In the genomic region with DNA sequence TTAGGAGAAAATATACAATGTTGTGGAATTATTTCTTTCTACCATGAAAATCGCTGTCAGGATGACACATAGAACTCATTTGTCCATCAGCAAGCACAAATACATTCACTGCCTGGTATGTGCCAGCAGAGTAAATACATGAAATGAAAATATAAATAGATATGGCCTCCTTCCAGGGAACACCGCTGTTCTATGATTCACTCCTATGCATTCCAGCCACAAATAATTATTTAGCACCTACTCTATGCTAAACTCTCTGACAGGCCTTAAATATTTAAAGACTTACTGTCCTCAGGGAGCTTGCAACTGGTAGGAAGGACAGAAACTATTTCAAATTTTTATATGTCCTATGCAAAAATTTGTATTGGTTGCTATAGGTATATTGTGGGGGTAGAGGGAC, we compare ENCODE assay signal across 15 cellular contexts.
"Had no signal": no experiment of that assay in that cellular context is flagged by ENCODE, and none has a peak within 500 bp of the region (broad histone marks: within the 10 kb centered on the region; RNA-seq: fewer than 3 reads in every experiment).

No MANE protein-coding gene starts in this region.

- ATAC-seq: mucosa of descending colon; naive thymus-derived CD8-positive, alpha-beta T cell; sciatic nerve; stimulated activated naive B cell treated with anti-CD40 and anti-IgM and Interleukin-4, amounts not matched to agents 10 μg/mL and 1 μg/mL and 100 μg/mL, for 72 hours; stimulated activated naive CD8-positive, alpha-beta T cell treated with anti-CD3 and anti-CD28 coated beads, Interleukin-15, amount 100 ng/mL, for 72 hours; upper lobe of right lung had no signal

- DNase-seq: dorsolateral prefrontal cortex; effector CD8-positive, alpha-beta T cell; foreskin melanocyte; head of caudate nucleus; hippocampal formation; kidney glomerular epithelial cell; mucosa of descending colon; naive thymus-derived CD8-positive, alpha-beta T cell; stimulated activated CD4-positive, alpha-beta T cell treated with anti-CD3 and anti-CD28 coated beads, Interleukin-2, amount 100 ng/mL, for 24 hours; stimulated activated CD4-positive, alpha-beta T cell treated with anti-CD3 and anti-CD28 coated beads, Interleukin-4, amount 100 ng/mL, for 4 hours; stimulated activated naive B cell treated with anti-CD40 and anti-IgM and Interleukin-4, amounts not matched to agents 10 μg/mL and 1 μg/mL and 100 μg/mL, for 72 hours; stimulated activated naive CD8-positive, alpha-beta T cell treated with anti-CD3 and anti-CD28 coated beads, Interleukin-15, amount 100 ng/mL, for 72 hours; testis; upper lobe of right lung had no signal
